Comparison of ENCODE assay signal across 8 cellular contexts in the genomic region with DNA sequence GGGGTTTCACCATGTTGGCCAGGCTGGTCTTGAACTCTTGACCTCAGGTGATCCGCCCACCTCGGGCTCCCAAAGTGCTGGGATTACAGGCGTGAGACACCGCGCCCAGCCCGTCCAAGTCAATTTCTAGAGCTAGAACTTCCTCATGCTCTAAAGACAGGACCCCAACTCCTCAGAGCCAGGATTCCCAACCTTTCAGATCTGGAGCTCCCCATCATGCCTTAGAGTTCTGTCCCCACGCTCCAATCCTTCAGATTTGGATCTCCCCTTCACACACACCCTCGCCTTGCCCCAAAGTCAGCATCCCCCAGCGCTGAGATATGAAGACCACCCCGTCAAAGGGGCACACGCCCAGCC. TPM values are rescaled to one million over a fixed set of nuclear protein-coding genes. Genes with fewer than 3 reads are reported as not detected.
DNase-seq lines count a peak whose midpoint lies in the region; ATAC-seq and TF ChIP-seq lines count a peak whose summit lies in the region.

No MANE protein-coding gene starts in this region.

- H3K36me3 Mint-ChIP-seq in T-helper 2 cell treated with Interferon-gamma antibody and Interleukin-4, amounts not matched to agents 5 μg/mL and 100 μg/mL, for 36 hours (ENCODE audit: low read depth): peaks cover 2% of the 10 kb centered on the region
- H3K36me3 Mint-ChIP-seq in activated naive CD8-positive, alpha-beta T cell treated with anti-CD3 and anti-CD28 coated beads for 36 hours: no peaks in the 10 kb centered on the region

- H3K36me3 ChIP-seq in left lung (no peaks in the 10 kb centered on the region), stomach (no peaks in the 10 kb centered on the region)

- H3K27ac ChIP-seq in left lung (no peak overlapping the region), stomach (peak overlapping the region in 2 of 5 donors; percentile 57 to 62)

- no peak for DNase-seq in T-helper 2 cell treated with Interferon-gamma antibody and Interleukin-4, amounts not matched to agents 5 μg/mL and 100 μg/mL, for 36 hours (ENCODE audit: low spot score)
- DNase-seq in T-helper 2 cell (no peak), left lung (no peak), stomach (no peak), hypothalamus (lab: John Stamatoyannopoulos, UW) (no peak), ecto neural progenitor cell (ENCODE audit: low spot score) (no peak), ureter (ENCODE audit: low spot score) (no peak)
- no peak for DNase-seq in activated naive CD8-positive, alpha-beta T cell treated with anti-CD3 and anti-CD28 coated beads for 36 hours

- no peaks in the 10 kb centered on the region for H3K9me3 Mint-ChIP-seq in T-helper 2 cell treated with Interferon-gamma antibody and Interleukin-4, amounts not matched to agents 5 μg/mL and 100 μg/mL, for 36 hours
- H3K9me3 Mint-ChIP-seq in activated naive CD8-positive, alpha-beta T cell treated with anti-CD3 and anti-CD28 coated beads for 36 hours: peaks cover 1% of the 10 kb centered on the region

- H3K27me3 ChIP-seq in left lung (peaks cover 0 to 34% of the 10 kb centered on the region in 2 donors), stomach (peaks cover 0 to 26% (median 2%) of the 10 kb centered on the region in 3 donors)

- TF ChIP-seq CTCF in left lung (IDR thresholded peaks at IDR 0.05) (no peak), stomach (IDR thresholded peaks at IDR 0.05) (no peak)

- TF ChIP-seq POLR2A in stomach (IDR thresholded peaks at IDR 0.05): no peak

- H3K4me3 ChIP-seq in left lung: peak overlapping the region; percentile 34 to 37
- H3K4me3 ChIP-seq in stomach: peak overlapping the region; percentile 45 to 59 (median 54)

- WGBS in stomach, 5 donors: 23 to 34% (median 25%) methylated on average over 11 of the region's 11 CpGs

- peaks cover 9 to 30% of the 10 kb centered on the region in 2 donors for H3K4me1 ChIP-seq in left lung
- peaks cover 9 to 17% (median 16%) of the 10 kb centered on the region in 4 donors for H3K4me1 ChIP-seq in stomach

- H3K27ac Mint-ChIP-seq in T-helper 2 cell treated with Interferon-gamma antibody and Interleukin-4, amounts not matched to agents 5 μg/mL and 100 μg/mL, for 36 hours: peak overlapping the region; percentile 65
- peak overlapping the region; percentile 63 for H3K27ac Mint-ChIP-seq in activated naive CD8-positive, alpha-beta T cell treated with anti-CD3 and anti-CD28 coated beads for 36 hours

- peak overlapping the region; percentile 94 for H3K4me3 Mint-ChIP-seq in T-helper 2 cell treated with Interferon-gamma antibody and Interleukin-4, amounts not matched to agents 5 μg/mL and 100 μg/mL, for 36 hours
- peak overlapping the region; percentile 90 for H3K4me3 Mint-ChIP-seq in activated naive CD8-positive, alpha-beta T cell treated with anti-CD3 and anti-CD28 coated beads for 36 hours

- peaks cover 48% of the 10 kb centered on the region for H3K27me3 Mint-ChIP-seq in T-helper 2 cell treated with Interferon-gamma antibody and Interleukin-4, amounts not matched to agents 5 μg/mL and 100 μg/mL, for 36 hours (ENCODE audit: low read depth)
- H3K27me3 Mint-ChIP-seq in activated naive CD8-positive, alpha-beta T cell treated with anti-CD3 and anti-CD28 coated beads for 36 hours: peaks cover 43% of the 10 kb centered on the region

- intact Hi-C loops in left lung (cut with DNase I): no loop called here
- intact Hi-C loops in stomach (cut with DNase I; ENCODE audit: low total_unique reads): no loop called here

- H3K4me1 Mint-ChIP-seq in T-helper 2 cell treated with Interferon-gamma antibody and Interleukin-4, amounts not matched to agents 5 μg/mL and 100 μg/mL, for 36 hours (ENCODE audit: low read depth): peaks cover 7% of the 10 kb centered on the region
- H3K4me1 Mint-ChIP-seq in activated naive CD8-positive, alpha-beta T cell treated with anti-CD3 and anti-CD28 coated beads for 36 hours: peaks cover 21% of the 10 kb centered on the region

- no peak for TF ChIP-seq EP300 in stomach (IDR thresholded peaks at IDR 0.05)

- ATAC-seq in left lung: no peak

- H3K9me3 ChIP-seq in left lung (no peaks in the 10 kb centered on the region), stomach (no peaks in the 10 kb centered on the region)

RNA-seq across cellular contexts. Expression of gene KCTD19, which starts 0.4 kb away (rescaled TPM):
- total RNA-seq in activated naive CD8-positive, alpha-beta T cell treated with anti-CD3 and anti-CD28 coated beads for 36 hours: 1 to 10 TPM; 2.2 to 3.0 TPM
- total RNA-seq in left lung (under 1 TPM in 1 of 2 donors, not detected in 1; 0.73 TPM), stomach (1 to 10 TPM in 2 of 5 donors, not detected in 3; 2.2 to 3.3 TPM), ureter (not detected)
- polyA plus RNA-seq in stomach: under 1 TPM in 1 of 3 donors, not detected in 2; 0.03 TPM

RNA-seq across cellular contexts. Expression of gene LRRC36, which starts 0.5 kb away (rescaled TPM):
- total RNA-seq in activated naive CD8-positive, alpha-beta T cell treated with anti-CD3 and anti-CD28 coated beads for 36 hours: 1 to 10 TPM in 1 of 2 experiments, under 1 TPM in 1; 0.82 to 1.1 TPM
- total RNA-seq in left lung (10 to 100 TPM in 1 of 2 donors, 1 to 10 TPM in 1; 3.0 to 19.5 TPM), stomach (10 to 100 TPM in 1 of 5 donors, under 1 TPM in 1, not detected in 3; 0.73 to 33.0 TPM), ureter (not detected)
- polyA plus RNA-seq in stomach: 1 to 10 TPM in 1 of 3 donors, under 1 TPM in 1, not detected in 1; 0.37 to 1.2 TPM

RNA-seq across cellular contexts. Expression of gene PLEKHG4, which starts 46.8 kb away (rescaled TPM):
- 10 to 100 TPM; 30.8 to 37.0 TPM for total RNA-seq in activated naive CD8-positive, alpha-beta T cell treated with anti-CD3 and anti-CD28 coated beads for 36 hours
- total RNA-seq in left lung (10 to 100 TPM; 24.9 to 28.5 TPM), stomach (10 to 100 TPM in 2 of 5 donors, 1 to 10 TPM in 3; 2.3 to 57.1 (median 8.1) TPM), ureter (10.3 TPM)
- 1 to 10 TPM; 2.5 to 10.0 (median 3.1) TPM for polyA plus RNA-seq in stomach
